Comparison of ENCODE assay signal across 25 cellular contexts in the genomic region with DNA sequence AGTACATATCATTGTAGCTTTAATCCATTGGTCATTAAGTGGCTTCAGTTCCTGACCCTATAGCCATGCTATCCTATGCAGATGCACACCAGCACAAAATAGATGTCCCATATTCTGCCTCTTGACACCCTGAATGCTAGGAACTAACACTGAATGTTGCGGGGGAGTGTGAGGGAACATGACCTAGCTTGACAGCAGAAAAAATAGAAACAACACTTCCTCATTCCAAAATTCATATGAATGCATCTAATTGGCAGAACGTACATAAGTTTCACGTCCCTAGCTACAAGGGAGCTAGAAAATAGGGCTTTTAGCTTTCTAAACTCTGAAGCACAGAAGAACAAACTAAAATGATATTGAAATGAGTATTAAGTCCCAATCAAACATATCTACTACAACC. TPM values are rescaled to one million over a fixed set of nuclear protein-coding genes. Genes with fewer than 3 reads are reported as not detected.
DNase-seq lines count a peak whose midpoint lies in the region; ATAC-seq, FAIRE-seq and TF ChIP-seq lines count a peak whose summit lies in the region.
"Had no signal": no experiment of that assay in that cellular context is flagged by ENCODE, and none has a peak within 500 bp of the region (broad histone marks: within the 10 kb centered on the region; RNA-seq: fewer than 3 reads in every experiment).

No MANE protein-coding gene starts in this region.

- FAIRE-seq in GM12892 (lab: Jason Lieb, UNC) (peak; percentile 70), keratinocyte (lab: Jason Lieb, UNC) (no peak)
- FAIRE-seq: GM18507, H54 had no signal

- intact Hi-C loops in thyroid gland (cut with DNase I) (no loop called here), mucosa of descending colon (cut with DNase I, micrococcal nuclease) (no loop called here), head of caudate nucleus (cut with DNase I) (no loop called here)

- H3K4me1 ChIP-seq in keratinocyte (ENCODE audit: control insufficient read depth, extremely low read depth, insufficient read depth, low read length) = peaks cover 6% of the 10 kb centered on the region
- H3K4me1 ChIP-seq in thyroid gland = no peaks in the 10 kb centered on the region
- H3K4me1 ChIP-seq in mucosa of descending colon (ENCODE audit: low read depth) = no peaks in the 10 kb centered on the region
- H3K4me1 ChIP-seq: BLaER1 had no signal

- ATAC-seq in mucosa of descending colon = no peak
- ATAC-seq: Panc1 had no signal

- TF ChIP-seq CTCF in keratinocyte (optimal IDR thresholded peaks at IDR 0.05 in 1 of 3, IDR thresholded peaks at IDR 0.05 in 1 of 3, conservative IDR thresholded peaks at IDR 0.05 in 1 of 3; ENCODE audit: extremely low read depth in 1 of 3, insufficient read depth in 2 of 3, low read length in 3 of 3) (no peak), thyroid gland (IDR thresholded peaks at IDR 0.05) (no peak), mucosa of descending colon (IDR thresholded peaks at IDR 0.05) (no peak)

- H3K9me3 ChIP-seq in keratinocyte (ENCODE audit: control insufficient read depth, low read depth, low read length) (no peaks in the 10 kb centered on the region), thyroid gland (no peaks in the 10 kb centered on the region), mucosa of descending colon (no peaks in the 10 kb centered on the region)
- H3K9me3 ChIP-seq: BLaER1 had no signal

- WGBS in thyroid gland, 2 donors = 90 to 93% methylated on average over 3 of the region's 3 CpGs

- TF ChIP-seq POLR2A in GM12892 (IDR thresholded peaks at IDR 0.05; ENCODE audit: low read depth, low read length) = no peak
- TF ChIP-seq POLR2A in thyroid gland (IDR thresholded peaks at IDR 0.05) = no peak

- H3K27me3 ChIP-seq in keratinocyte (ENCODE audit: control insufficient read depth, extremely low read depth, insufficient read depth, low read length) = no peaks in the 10 kb centered on the region
- no peaks in the 10 kb centered on the region for H3K27me3 ChIP-seq in thyroid gland

- H3K79me2 ChIP-seq in keratinocyte (ENCODE audit: control insufficient read depth, insufficient read depth, low read length) = no peaks in the 10 kb centered on the region

- H3K36me3 ChIP-seq in keratinocyte (ENCODE audit: control insufficient read depth in 2 of 2, extremely low read depth in 1 of 2, insufficient read depth in 2 of 2, low read length in 2 of 2) (no peaks in the 10 kb centered on the region), thyroid gland (no peaks in the 10 kb centered on the region), mucosa of descending colon (ENCODE audit: low read depth) (no peaks in the 10 kb centered on the region)
- H3K36me3 ChIP-seq: BLaER1 had no signal

- peak overlapping the region; percentile 17 for H3K4me2 ChIP-seq in keratinocyte (ENCODE audit: control insufficient read depth, extremely low read depth, insufficient read depth, low read depth, low read length)
- H3K4me2 ChIP-seq: BLaER1 had no signal

- dilution Hi-C loops in keratinocyte (cut with MboI; ENCODE audit: extremely low pct_ligation_motif_present, low sequenced_read_pairs) = no loop called here

- H3K9ac ChIP-seq in keratinocyte (ENCODE audit: control insufficient read depth, extremely low read depth, insufficient read depth, low read length) = no peak overlapping the region
- H3K9ac ChIP-seq: BLaER1 had no signal

- no peaks in the 10 kb centered on the region for H3K9me1 ChIP-seq in keratinocyte (ENCODE audit: control insufficient read depth, extremely low read depth, insufficient read depth, low read length)

- no peak overlapping the region for H3K27ac ChIP-seq in keratinocyte (ENCODE audit: control insufficient read depth, insufficient read depth, low read length)
- no peak overlapping the region for H3K27ac ChIP-seq in thyroid gland
- H3K27ac ChIP-seq: BLaER1, RWPE1 had no signal

- H3K4me3 ChIP-seq in keratinocyte (ENCODE audit: control insufficient read depth in 2 of 3, extremely low read depth in 1 of 3, insufficient read depth in 2 of 3, low read depth in 1 of 3, low read length in 3 of 3) = no peak overlapping the region
- no peak overlapping the region for H3K4me3 ChIP-seq in thyroid gland (replicated peaks in 1 of 3)
- no peak overlapping the region for H3K4me3 ChIP-seq in mucosa of descending colon
- H3K4me3 ChIP-seq: BLaER1 had no signal

- H2AFZ ChIP-seq in keratinocyte (ENCODE audit: control insufficient read depth, low read length) = peak overlapping the region; percentile 48

- no peak for DNase-seq in GM12892 (ENCODE audit: insufficient read length)
- peak; percentile 67 for DNase-seq in MV-4-11 (lab: John Stamatoyannopoulos, UW)
- DNase-seq in SK-N-DZ (ENCODE audit: low spot score) = peak; percentile 2
- DNase-seq in keratinocyte (ENCODE audit: low read depth, low spot score) = no peak
- DNase-seq in thyroid gland = no peak
- DNase-seq in mucosa of descending colon = no peak
- no peak for DNase-seq in head of caudate nucleus
- DNase-seq: CD4-positive, CD25-positive, alpha-beta regulatory T cell; DMS153; DND-41; Karpas-422; NCI-H1092 treated with DMSO at 0.1 percent for 48 hours; NCI-H1436 treated with DMSO at 0.1 percent for 48 hours; NCI-H187 treated with DMSO at 0.1 percent for 48 hours; NCI-H524; NCI-H774; SHP77 had no signal

- no peaks in the 10 kb centered on the region for H4K20me1 ChIP-seq in keratinocyte (ENCODE audit: control insufficient read depth, extremely low read depth, insufficient read depth, low read length)

RNA-seq across cellular contexts. Expression of a gene that starts 14.4 kb away (rescaled TPM):
- not detected for polyA plus RNA-seq in GM12892 (2012; ENCODE audit: missing spikeins)
- not detected in 2 replicates for polyA plus RNA-seq in SK-N-DZ (2014; cell fraction: cytosol; rRNA removed)
- not detected in 2 replicates for polyA plus RNA-seq in SK-N-DZ (2014; cell fraction: nucleus; rRNA removed)
- not detected in 3 replicates for polyA plus RNA-seq in keratinocyte
- not detected for polyA plus RNA-seq in keratinocyte (2011; ENCODE audit: low read depth)
- polyA plus RNA-seq in keratinocyte (2011; cell fraction: cytosol; rRNA removed) = not detected in 2 replicates
- not detected in 2 replicates for polyA plus RNA-seq in keratinocyte (2011; cell fraction: nucleus; rRNA removed)
- not detected in 2 replicates for polyA plus RNA-seq in keratinocyte (2012; ENCODE audit: low replicate concordance)
- polyA minus RNA-seq in keratinocyte = not detected in 3 replicates
- polyA minus RNA-seq in keratinocyte (2011; cell fraction: cytosol; rRNA and poly(A)+ RNA removed) = not detected
- not detected in 2 replicates for polyA minus RNA-seq in keratinocyte (2011; cell fraction: nucleus; rRNA and poly(A)+ RNA removed)
- total RNA-seq in thyroid gland (not detected), mucosa of descending colon (not detected)
- total RNA-seq: CD4-positive, CD25-positive, alpha-beta regulatory T cell; HT-29; M059J had no signal
- polyA plus RNA-seq: AG04450; CD4-positive, CD25-positive, alpha-beta regulatory T cell had no signal

Comparison
In these comparisons a context has a peak if more than half of its experiments do, and no peak if none do; other contexts are left out.
1. DNase-seq: peak in MV-4-11 (single experiment) and SK-N-DZ (single experiment); none in GM12892 (single experiment), keratinocyte (single experiment), thyroid gland (0 of 2), mucosa of descending colon (0 of 3) and head of caudate nucleus (0 of 42).